ENCODE assay signal across 8 cellular contexts in genomic region chr20:54103067-54103761, GRCh38. TPM values are rescaled to one million over a fixed set of nuclear protein-coding genes. Genes with fewer than 3 reads are reported as not detected.
DNase-seq lines count a peak whose midpoint lies in the region; ATAC-seq and TF ChIP-seq lines count a peak whose summit lies in the region.

No MANE protein-coding gene starts in this region.

- no peaks in the 10 kb centered on the region; the same call in none of the 2 replicates for H3K27me3 Mint-ChIP-seq in HFFc6 (ENCODE audit: insufficient read depth)

- DNase-seq in NCI-H446 (lab: John Stamatoyannopoulos, UW) (peak; percentile 11 to 61), NCI-H446 treated with DMSO at 0.1 percent for 48 hours (lab: John Stamatoyannopoulos, UW) (no peak), HFFc6 (peak; percentile 68), NCI-H1105 (lab: John Stamatoyannopoulos, UW) (peak; percentile 41), colonic mucosa (peak; percentile 93), lower lobe of right lung (peak; percentile 87)
- DNase-seq in activated CD4-positive, alpha-beta T cell treated with anti-CD3 and anti-CD28 coated beads for 1 hour = peak; percentile 44
- peak; percentile 29 to 44 for DNase-seq in stimulated activated CD8-positive, alpha-beta memory T cell treated with anti-CD3 and anti-CD28 coated beads, Interleukin-15, amount 100 ng/mL, for 4 hours (ENCODE audit: low read depth in 2 of 2)

- no peaks in the 10 kb centered on the region for H3K36me3 Mint-ChIP-seq in HFFc6 (ENCODE audit: low read depth)

- H3K27me3 ChIP-seq in colonic mucosa = no peaks in the 10 kb centered on the region
- no peaks in the 10 kb centered on the region for H3K27me3 ChIP-seq in lower lobe of right lung (ENCODE audit: low read depth)

- ATAC-seq in lower lobe of right lung = peak; percentile 80 to 85

- intact Hi-C loops in colonic mucosa (cut with DNase I) (no loop called here), lower lobe of right lung (cut with DNase I) (no loop called here)

- TF ChIP-seq CTCF in HFFc6 (IDR thresholded peaks at IDR 0.05) (peak; percentile 97), colonic mucosa (IDR thresholded peaks at IDR 0.05) (peak; percentile 93), lower lobe of right lung (IDR thresholded peaks at IDR 0.05) (peak; percentile 95)

- no peak overlapping the region for H3K4me3 ChIP-seq in colonic mucosa
- H3K4me3 ChIP-seq in lower lobe of right lung = no peak overlapping the region

- H3K9me3 ChIP-seq in colonic mucosa (no peaks in the 10 kb centered on the region), lower lobe of right lung (no peaks in the 10 kb centered on the region)

- H3K4me3 Mint-ChIP-seq in HFFc6 = peak overlapping the region; percentile 54

- H3K27ac ChIP-seq in colonic mucosa (no peak overlapping the region), lower lobe of right lung (no peak overlapping the region)

- H3K4me1 ChIP-seq in colonic mucosa = no peaks in the 10 kb centered on the region
- H3K4me1 ChIP-seq in lower lobe of right lung = no peaks in the 10 kb centered on the region

- no peak overlapping the region for H3K27ac Mint-ChIP-seq in HFFc6

- H3K9me3 Mint-ChIP-seq in HFFc6 = no peaks in the 10 kb centered on the region

- H3K36me3 ChIP-seq in colonic mucosa = no peaks in the 10 kb centered on the region
- H3K36me3 ChIP-seq in lower lobe of right lung = no peaks in the 10 kb centered on the region

- peaks cover 18% of the 10 kb centered on the region for H3K4me1 Mint-ChIP-seq in HFFc6 (ENCODE audit: low read depth)

- H3K9ac ChIP-seq in colonic mucosa (ENCODE audit: low read depth in 2 of 2, low read length in 2 of 2) = no peak overlapping the region

RNA-seq across cellular contexts. Expression of gene BCAS1, which starts 32.8 kb away (rescaled TPM):
- under 1 TPM in 1 of 6 experiments, not detected in 5; 0.07 TPM for total RNA-seq in HFFc6 (2021; fragmentation: NEBNext Ultra II Directional; extraction: Animal tissue kit (Norgen Biotek cat#: 25700))
- total RNA-seq in colonic mucosa (100 to 1,000 TPM in 1 of 2 donors, 10 to 100 TPM in 1; 67.9 to 154 TPM), lower lobe of right lung (2.8 TPM)

Comparison
In these comparisons a context has a peak if more than half of its experiments do, and no peak if none do; other contexts are left out.
1. RNA of gene BCAS1, which starts 32.8 kb away (total RNA-seq): 67.9 to 154 TPM in colonic mucosa; 2.8 TPM in lower lobe of right lung (single experiment) and 0.07 TPM in HFFc6; every median in the first group is over 10 times any median in the second.
2. Peak in every context shown above with its lines, with median percentiles within 50 percentile points of each other: CTCF ChIP-seq.